ENCODE assay signal across 9 cellular contexts in genomic region chr1:164659621-164660414, GRCh38.
A peak's percentile ranks its signal among the peaks of the same experiment; 100 is the strongest.
DNase-seq lines count a peak whose midpoint lies in the region; ATAC-seq and TF ChIP-seq lines count a peak whose summit lies in the region.
"Had no signal": no experiment of that assay in that cellular context is flagged by ENCODE, and none has a peak within 500 bp of the region (broad histone marks: within the 10 kb centered on the region; RNA-seq: fewer than 3 reads in every experiment).

No MANE protein-coding gene starts in this region.

- DNase-seq in NCI-H748 treated with DMSO at 0.1 percent for 48 hours (lab: John Stamatoyannopoulos, UW) (peak; percentile 14), left lung (no peak), dorsolateral prefrontal cortex (no peak), pons (ENCODE audit: low spot score) (no peak), 8988T (no peak)
- DNase-seq: stimulated activated CD8-positive, alpha-beta memory T cell treated with anti-CD3 and anti-CD28 coated beads, Interleukin-4, amount 100 ng/mL, for 48 hours had no signal

- H3K27me3 ChIP-seq in BLaER1 (peaks cover 12% of the 10 kb centered on the region), left lung (no peaks in the 10 kb centered on the region), dorsolateral prefrontal cortex (no peaks in the 10 kb centered on the region)

- peak overlapping the region; percentile 72 for H3K4me2 ChIP-seq in BLaER1

- TF ChIP-seq CTCF in left lung (IDR thresholded peaks at IDR 0.05) (no peak), dorsolateral prefrontal cortex (IDR thresholded peaks at IDR 0.05 in 54 of 56, conservative IDR thresholded peaks at IDR 0.05 in 2 of 56; ENCODE audit: low read depth in 1 of 56, partially characterized antibody in 56 of 56) (no peak)

- peak; percentile 23 for ATAC-seq in GM21786 (IDR thresholded peaks at IDR 0.05; ENCODE audit: unreplicated experiment)
- peak; percentile 83 for ATAC-seq in left lung
- no peak for ATAC-seq in GM18909 (IDR thresholded peaks at IDR 0.05; ENCODE audit: poor library complexity, unreplicated experiment)

- H3K27ac ChIP-seq in BLaER1, result no peak overlapping the region
- H3K27ac ChIP-seq in left lung, result peak overlapping the region; percentile 7 to 45
- H3K27ac ChIP-seq in dorsolateral prefrontal cortex, result peak overlapping the region in 5 of 59 donors; percentile 1 to 30 (median 15)

- H3K36me3 ChIP-seq in BLaER1 (no peaks in the 10 kb centered on the region), left lung (no peaks in the 10 kb centered on the region)

- H3K4me3 ChIP-seq in BLaER1 (no peak overlapping the region), left lung (no peak overlapping the region), dorsolateral prefrontal cortex (no peak overlapping the region)

- H3K9ac ChIP-seq in BLaER1, result no peak overlapping the region

- intact Hi-C loops in left lung (cut with DNase I), result no loop called here
- intact Hi-C loops in dorsolateral prefrontal cortex (cut with DNase I), result no loop called here

- H3K4me1 ChIP-seq in BLaER1, result peaks cover 18% of the 10 kb centered on the region
- peaks cover 0 to 13% of the 10 kb centered on the region in 2 donors for H3K4me1 ChIP-seq in left lung

- peaks cover 10% of the 10 kb centered on the region; the same call in 1 of the 2 replicates for H4K20me1 ChIP-seq in BLaER1

- H3K9me3 ChIP-seq in BLaER1, result no peaks in the 10 kb centered on the region
- H3K9me3 ChIP-seq in left lung, result no peaks in the 10 kb centered on the region
